23 cellular contexts compared by ENCODE assay signal in the genomic region with DNA sequence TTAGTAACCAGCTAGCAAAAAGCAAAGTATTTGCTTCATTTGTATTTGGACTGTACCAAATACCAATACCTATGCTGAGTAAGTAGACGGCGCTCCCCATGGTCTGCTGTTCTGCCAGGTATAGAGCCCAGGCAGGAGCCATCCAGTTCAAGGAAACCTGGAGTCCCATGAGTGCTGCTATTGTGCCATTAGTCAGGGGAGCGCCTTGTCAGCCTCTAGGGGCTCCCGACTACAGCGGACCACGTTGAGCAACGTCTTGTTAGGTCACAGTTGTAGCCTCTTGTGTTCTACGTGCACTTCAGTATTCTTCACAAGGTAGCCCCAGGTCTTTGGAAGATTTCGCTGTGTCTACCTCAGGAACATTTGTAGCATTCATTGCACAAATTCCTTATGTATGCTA. TPM values are rescaled to one million over a fixed set of nuclear protein-coding genes. Genes with fewer than 3 reads are reported as not detected.
"Had no signal": no experiment of that assay in that cellular context is flagged by ENCODE, and none has a peak within 500 bp of the region (broad histone marks: within the 10 kb centered on the region; RNA-seq: fewer than 3 reads in every experiment).

No MANE protein-coding gene starts in this region.

- DNase-seq: cortex of kidney; effector memory CD4-positive, alpha-beta T cell; gastrocnemius medialis; heart right ventricle; hypothalamus; kidney; left cardiac atrium; left ventricle myocardium inferior; lower lobe of right lung; naive B cell; occipital lobe; pancreas; right cardiac atrium; stimulated activated CD4-positive, alpha-beta T cell treated with anti-CD3 and anti-CD28 coated beads, Interleukin-2, amount 100 ng/mL, for 48 hours; stimulated activated naive CD8-positive, alpha-beta T cell treated with anti-CD3 and anti-CD28 coated beads, Interleukin-15, Interleukin-2, amounts not matched to agents 100 U/mL and 50 U/mL, for 24 hours; thyroid gland; upper lobe of left lung; uterus had no signal

- H3K4me1 ChIP-seq: esophagus muscularis mucosa, gastrocnemius medialis, heart right ventricle, left ventricle myocardium inferior, lower lobe of right lung, pancreas, suprapubic skin, thyroid gland, upper lobe of left lung, uterus had no signal

- ATAC-seq: gastrocnemius medialis; heart right ventricle; left cardiac atrium; lower lobe of right lung; pancreas; right cardiac atrium; stimulated activated naive CD8-positive, alpha-beta T cell treated with anti-CD3 and anti-CD28 coated beads, Interleukin-15, Interleukin-2, amounts not matched to agents 100 U/mL and 50 U/mL, for 24 hours had no signal

- H3K9me3 ChIP-seq: esophagus muscularis mucosa, gastrocnemius medialis, heart right ventricle, left ventricle myocardium inferior, lower lobe of right lung, pancreas, suprapubic skin, thyroid gland, upper lobe of left lung, uterus had no signal

- H3K4me3 ChIP-seq: esophagus muscularis mucosa, gastrocnemius medialis, heart right ventricle, left ventricle myocardium inferior, lower lobe of right lung, pancreas, smooth muscle cell, suprapubic skin, thyroid gland, upper lobe of left lung, uterus had no signal

- H3K4me2 ChIP-seq: smooth muscle cell had no signal

- H3K27me3 ChIP-seq: esophagus muscularis mucosa, gastrocnemius medialis, pancreas, suprapubic skin, thyroid gland, upper lobe of left lung, uterus had no signal

- FAIRE-seq: kidney, pancreas had no signal

- H3K27ac ChIP-seq: epithelial cell of prostate, esophagus muscularis mucosa, gastrocnemius medialis, heart right ventricle, left ventricle myocardium inferior, lower lobe of right lung, pancreas, suprapubic skin, thyroid gland, upper lobe of left lung, uterus had no signal

- H3K36me3 ChIP-seq: esophagus muscularis mucosa, gastrocnemius medialis, heart right ventricle, left ventricle myocardium inferior, lower lobe of right lung, pancreas, suprapubic skin, thyroid gland, upper lobe of left lung, uterus had no signal

RNA-seq across cellular contexts. Expression of gene SLC9A2, which starts 21.6 kb away (rescaled TPM):
- total RNA-seq: fibroblast of villous mesenchyme, smooth muscle cell had no signal
- polyA plus RNA-seq: smooth muscle cell had no signal
